In the genomic region with DNA sequence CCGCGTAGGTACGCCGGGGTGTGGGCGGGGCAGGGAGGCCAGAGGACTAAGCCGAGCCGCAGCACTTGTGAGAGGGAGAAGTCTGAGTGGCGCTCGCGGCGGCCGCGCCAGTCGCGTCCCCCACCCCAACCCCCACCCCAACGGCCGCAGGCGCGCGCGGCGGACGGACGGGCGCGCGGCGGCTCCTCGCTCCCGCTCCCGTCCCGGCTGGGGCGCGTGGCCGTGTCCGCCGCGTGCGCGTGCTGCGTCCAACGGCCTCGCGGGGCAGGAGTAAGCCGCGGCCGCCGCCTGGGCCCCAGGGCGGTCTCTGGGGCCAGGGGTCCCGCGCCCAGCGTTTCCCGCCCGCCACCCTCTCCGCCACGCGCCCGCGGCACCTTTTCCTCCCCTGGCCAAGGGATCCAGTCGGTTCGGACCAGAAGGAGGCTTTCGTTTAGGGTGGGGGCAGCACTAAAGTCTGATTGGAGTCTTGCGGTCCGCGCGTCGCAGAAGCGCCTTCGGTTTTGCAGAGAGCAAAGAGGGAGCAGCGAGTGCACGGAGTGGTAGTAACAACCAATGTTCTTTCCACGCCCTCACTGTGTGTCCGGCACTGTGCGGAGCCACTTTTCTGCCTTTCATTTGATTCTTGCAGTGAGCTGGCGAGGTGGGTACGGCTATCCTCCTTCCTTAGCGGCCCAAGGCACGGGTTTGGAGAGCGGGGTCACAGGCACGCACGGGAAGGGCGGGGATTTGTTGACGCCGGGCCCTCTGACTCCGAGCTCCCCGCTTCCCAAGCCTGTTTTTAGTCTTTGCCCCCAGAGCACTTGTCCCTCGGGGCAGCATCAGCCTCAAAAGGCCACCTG, we compare ENCODE assay signal across 8 cellular contexts. TPM values are rescaled to one million over a fixed set of nuclear protein-coding genes. Genes with fewer than 3 reads are reported as not detected.
DNase-seq lines count a peak whose midpoint lies in the region; ATAC-seq and TF ChIP-seq lines count a peak whose summit lies in the region.

No MANE protein-coding gene starts in this region.

- ATAC-seq in GM21447 (IDR thresholded peaks at IDR 0.05; ENCODE audit: unreplicated experiment) = peak; percentile 11

- H2AFZ ChIP-seq in hepatocyte = peak overlapping the region; percentile 13

- H3K4me3 Mint-ChIP-seq in CD14-positive monocyte = peak overlapping the region; percentile 88 to 97

- 1% methylated on average over 43 to 87 of the region's 87 CpGs for WGBS in adipose tissue, 3 donors
- WGBS in hepatocyte (ENCODE audit: low lambda C conversion rate, missing lambda C conversion rate) = under 1% methylated on average over 69 of the region's 87 CpGs

- H3K27me3 Mint-ChIP-seq in CD14-positive monocyte (ENCODE audit: low read depth in 3 of 3) = no peaks in the 10 kb centered on the region

- peaks cover 5 to 9% of the 10 kb centered on the region in 2 donors for H3K36me3 Mint-ChIP-seq in CD14-positive monocyte

- H4K20me1 ChIP-seq in hepatocyte (ENCODE audit: insufficient read depth, poor library complexity, severe bottlenecking) = peaks cover 52% of the 10 kb centered on the region

- H3K9me3 ChIP-seq in Peyer's patch = no peaks in the 10 kb centered on the region
- no peaks in the 10 kb centered on the region for H3K9me3 ChIP-seq in hepatocyte (ENCODE audit: low read depth)

- TF ChIP-seq CTCF in CD14-positive monocyte (IDR thresholded peaks at IDR 0.05) = no peak
- TF ChIP-seq CTCF in Peyer's patch (IDR thresholded peaks at IDR 0.05) = no peak
- no peak for TF ChIP-seq CTCF in hepatocyte (IDR thresholded peaks at IDR 0.05; ENCODE audit: poor library complexity)
- no peak for TF ChIP-seq CTCF in retinal pigment epithelial cell (conservative IDR thresholded peaks at IDR 0.05; ENCODE audit: low read depth, low read length)

- peaks cover 44% of the 10 kb centered on the region for H3K4me1 Mint-ChIP-seq in CD14-positive monocyte

- H3K9me3 Mint-ChIP-seq in CD14-positive monocyte = no peaks in the 10 kb centered on the region

- peaks cover 56% of the 10 kb centered on the region for H3K79me2 ChIP-seq in hepatocyte

- peak overlapping the region in 6 of 7 donors; percentile 90 to 96 (median 93) for H3K27ac Mint-ChIP-seq in CD14-positive monocyte

- DNase-seq in CD14-positive monocyte (ENCODE audit: low spot score) = no peak
- DNase-seq in Peyer's patch = peak; percentile 48 to 74 (median 69)
- peak; percentile 58 for DNase-seq in hepatocyte (ENCODE audit: low spot score)
- DNase-seq in retinal pigment epithelial cell (ENCODE audit: low read depth) = no peak
- no peak for DNase-seq in NCI-H2171 treated with DMSO at 0.1 percent for 48 hours (lab: John Stamatoyannopoulos, UW)
- no peak for DNase-seq in HuH-7 (ENCODE audit: low spot score)

- peak overlapping the region; percentile 82 to 97 (median 96) for H3K27ac ChIP-seq in Peyer's patch
- H3K27ac ChIP-seq in adipose tissue (ENCODE audit: low read depth, low read length) = peak overlapping the region; percentile 65
- peak overlapping the region; percentile 78 for H3K27ac ChIP-seq in hepatocyte

- H3K9me2 ChIP-seq in hepatocyte (replicated peaks; ENCODE audit: insufficient read depth) = no peaks in the 10 kb centered on the region

- intact Hi-C loops in CD14-positive monocyte (cut with micrococcal nuclease) = loop anchor here in 1 of 2 donors (2.0 kb wide), 1 partner anchor 13 kb away; a partner anchor contains a TSS

- no peak for TF ChIP-seq POLR2A in Peyer's patch (IDR thresholded peaks at IDR 0.05)

- H3K36me3 ChIP-seq in Peyer's patch (no peaks in the 10 kb centered on the region), hepatocyte (replicated peaks; ENCODE audit: insufficient read depth, low read depth) (no peaks in the 10 kb centered on the region)

- H3K4me1 ChIP-seq in Peyer's patch (peaks cover 0 to 35% (median 8%) of the 10 kb centered on the region in 4 donors), hepatocyte (ENCODE audit: insufficient read depth) (peaks cover 25% of the 10 kb centered on the region)

- H3K4me2 ChIP-seq in hepatocyte = peak overlapping the region; percentile 81

- H3K27me3 ChIP-seq in Peyer's patch (no peaks in the 10 kb centered on the region), hepatocyte (no peaks in the 10 kb centered on the region)

- H3K4me3 ChIP-seq in Peyer's patch (peak overlapping the region; percentile 70 to 91 (median 90)), hepatocyte (peak overlapping the region; percentile 18), retinal pigment epithelial cell (ENCODE audit: low read length) (peak overlapping the region; percentile 94)

RNA-seq across cellular contexts. Expression of a gene that starts 0.5 kb away (rescaled TPM):
- polyA plus RNA-seq in CD14-positive monocyte = 10 to 100 TPM; 58.8 to 60.6 TPM
- total RNA-seq in Peyer's patch = 10 to 100 TPM; 63.7 to 67.7 (median 65.8) TPM
- polyA plus RNA-seq in adipose tissue = 10 to 100 TPM; 12.7 to 39.6 (median 35.0) TPM
- 143 and 151 TPM in 2 replicates for total RNA-seq in hepatocyte
- polyA plus RNA-seq in hepatocyte = 117 and 123 TPM in 2 replicates

RNA-seq across cellular contexts. Expression of a gene that starts 13.8 kb away (rescaled TPM):
- polyA plus RNA-seq in CD14-positive monocyte (100 to 1,000 TPM; 148 to 149 TPM), adipose tissue (100 to 1,000 TPM in 2 of 3 donors, 10 to 100 TPM in 1; 43.3 to 203 (median 150) TPM), hepatocyte (333 and 348 TPM in 2 replicates)
- total RNA-seq in Peyer's patch (100 to 1,000 TPM in 3 of 4 donors, 10 to 100 TPM in 1; 99.9 to 161 (median 126) TPM), hepatocyte (112 and 174 TPM in 2 replicates)

Comparison
In these comparisons a context has a peak if more than half of its experiments do, and no peak if none do; other contexts are left out.
1. DNase-seq: peak in Peyer's patch (3 of 3) and hepatocyte (single experiment); none in CD14-positive monocyte (single experiment), retinal pigment epithelial cell (single experiment), NCI-H2171 treated with DMSO at 0.1 percent for 48 hours (single experiment) and HuH-7 (single experiment).
2. H3K4me3 ChIP-seq: peak in every context shown above with its lines; median percentile 94 in retinal pigment epithelial cell; 90 in Peyer's patch; 18 in hepatocyte.
3. Peak in every context shown above with its lines, with median percentiles within 50 percentile points of each other: H3K27ac ChIP-seq.